Comparison of ENCODE assay signal across 19 cellular contexts in the genomic region with DNA sequence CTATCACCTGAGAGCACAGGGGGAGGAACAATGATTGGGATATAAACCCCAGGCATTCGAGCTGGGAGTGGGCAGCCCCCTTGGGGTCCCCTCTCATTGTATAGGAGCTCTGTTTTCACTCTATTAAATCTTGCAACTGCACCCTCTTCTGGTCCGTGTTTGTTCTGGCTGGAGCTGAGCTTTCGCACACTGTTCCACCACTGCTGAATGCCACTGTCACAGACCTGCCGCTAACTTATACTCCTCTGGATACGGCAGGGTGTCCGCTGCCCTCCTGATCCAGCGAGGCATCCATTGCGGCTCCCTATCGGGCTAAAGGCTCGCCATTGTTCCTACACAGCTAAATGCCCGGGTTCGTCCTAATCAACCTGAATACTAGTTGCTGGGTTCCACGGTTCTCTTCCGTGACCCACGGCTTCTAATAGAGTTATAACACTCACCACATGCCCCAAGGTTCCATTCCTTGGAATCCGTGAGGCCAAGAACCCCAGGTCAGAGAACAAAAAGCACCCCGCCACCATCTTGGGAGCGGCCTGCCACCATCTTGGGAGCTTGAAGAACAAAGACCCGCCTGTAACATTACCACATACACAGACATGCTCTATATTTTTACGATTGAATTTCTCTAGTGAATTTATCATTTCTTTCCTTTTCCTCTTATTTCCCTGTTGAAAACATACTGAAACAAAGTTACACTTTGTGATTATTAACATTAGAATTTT. TPM values are rescaled to one million over a fixed set of nuclear protein-coding genes. Genes with fewer than 3 reads are reported as not detected.
A peak's percentile ranks its signal among the peaks of the same experiment; 100 is the strongest.
DNase-seq lines count a peak whose midpoint lies in the region; ATAC-seq, FAIRE-seq and TF ChIP-seq lines count a peak whose summit lies in the region.
"Had no signal": no experiment of that assay in that cellular context is flagged by ENCODE, and none has a peak within 500 bp of the region (broad histone marks: within the 10 kb centered on the region; RNA-seq: fewer than 3 reads in every experiment).

No MANE protein-coding gene starts in this region.

- no peaks in the 10 kb centered on the region for H3K9me1 ChIP-seq in K562 (ENCODE audit: control insufficient read depth, insufficient read depth, low read length)

- FAIRE-seq in K562 (lab: Jason Lieb, UNC) (no peak), HepG2 (lab: Jason Lieb, UNC) (no peak), RCC 7860 (lab: Jason Lieb, UNC) (no peak)

- intact Hi-C loops in HCT116 (cut with micrococcal nuclease) (no loop called here), K562 (cut with micrococcal nuclease) (no loop called here), HepG2 (cut with micrococcal nuclease; ENCODE audit: unreplicated experiment) (no loop called here)

- RAD21 ChIA-PET in HCT116 (lab: Charles Lee; ENCODE audit: low non-redundant PET in 1 of 2, low total read pairs in 2 of 2, uncharacterized antibody in 2 of 2, unreplicated experiment in 2 of 2), result no interaction called here

- no peaks in the 10 kb centered on the region for H3K27me3 Mint-ChIP-seq in neural progenitor cell (ENCODE audit: insufficient read depth, low read depth)
- H3K27me3 Mint-ChIP-seq: B cell; CD4-positive, alpha-beta T cell; IgD-negative memory B cell had no signal

- no TSS peak for BruUV-seq in HCT116 (replicated peaks; lab: Mats Ljungman, UMichigan)
- no TSS peak for BruUV-seq in K562 (replicated peaks; lab: Mats Ljungman, UMichigan)
- no TSS peak for BruUV-seq in HepG2 (replicated peaks; lab: Mats Ljungman, UMichigan)

- TF ChIP-seq RAD21 in HCT116 (IDR thresholded peaks at IDR 0.05; ENCODE audit: low read depth) (no peak), K562 (CRISPR knock-in tag; conservative IDR thresholded peaks at IDR 0.05 in 1 of 2, IDR thresholded peaks at IDR 0.05 in 1 of 2) (no peak), HepG2 (CRISPR knock-in tag; IDR thresholded peaks at IDR 0.05) (no peak)

- peaks cover 4% of the 10 kb centered on the region for H3K36me3 Mint-ChIP-seq in neural progenitor cell

- POLR2A ChIA-PET in HCT116 (lab: Charles Lee) (no interaction called here), K562 (lab: Yijun Ruan, JAX) (interaction anchor here (3.0 kb wide), 1 partner anchor 8 kb away, joined by 21 read pairs; a partner anchor contains a TSS), HepG2 (lab: Yijun Ruan, JAX) (no interaction called here)

- no peak overlapping the region for H3K4me3 Mint-ChIP-seq in neural progenitor cell
- H3K4me3 Mint-ChIP-seq: B cell; CD4-positive, alpha-beta T cell; HFFc6; IgD-negative memory B cell had no signal

- TF ChIP-seq EP300 in K562 (IDR thresholded peaks at IDR 0.05; ENCODE audit: low read length) (no peak), HepG2 (IDR thresholded peaks at IDR 0.05; ENCODE audit: low read depth in 2 of 2, low read length in 2 of 2) (no peak), HepG2 (CRISPR knock-in tag; IDR thresholded peaks at IDR 0.05; ENCODE audit: borderline replicate concordance) (no peak)

- no peaks in the 10 kb centered on the region for H3K9me2 ChIP-seq in HCT116 (ENCODE audit: insufficient read depth)

- H3K27me3 ChIP-seq in HCT116 (ENCODE audit: insufficient read depth, low read length) (no peaks in the 10 kb centered on the region), K562 (ENCODE audit: control insufficient read depth in 2 of 2, insufficient read depth in 2 of 2, low read length in 2 of 2) (no peaks in the 10 kb centered on the region), neural progenitor cell (no peaks in the 10 kb centered on the region), HepG2 (ENCODE audit: control insufficient read depth in 1 of 2, insufficient read depth in 2 of 2, low read length in 2 of 2) (no peaks in the 10 kb centered on the region)

- no peak for TF ChIP-seq CTCF in HCT116 (IDR thresholded peaks at IDR 0.05 in 2 of 3, conservative IDR thresholded peaks at IDR 0.05 in 1 of 3; ENCODE audit: borderline replicate concordance in 1 of 3, insufficient read depth in 1 of 3, low read depth in 2 of 3, low read length in 2 of 3)
- TF ChIP-seq CTCF in K562 (IDR thresholded peaks at IDR 0.05 in 2 of 3, conservative IDR thresholded peaks at IDR 0.05 in 1 of 3; ENCODE audit: insufficient read depth in 2 of 3, low read depth in 1 of 3, low read length in 3 of 3), result no peak
- TF ChIP-seq CTCF in neural progenitor cell (IDR thresholded peaks at IDR 0.05), result peak; percentile 7
- TF ChIP-seq CTCF in HepG2 (CRISPR knock-in tag; IDR thresholded peaks at IDR 0.05), result no peak

- no peaks in the 10 kb centered on the region for H3K9me3 ChIP-seq in HCT116 (ENCODE audit: control insufficient read depth in 1 of 2, insufficient read depth in 1 of 2, low read depth in 1 of 2, low read length in 2 of 2)
- no peaks in the 10 kb centered on the region for H3K9me3 ChIP-seq in K562 (replicated peaks; ENCODE audit: control insufficient read depth, insufficient read depth, low read depth, low read length)
- H3K9me3 ChIP-seq in neural progenitor cell (ENCODE audit: low read depth), result no peaks in the 10 kb centered on the region
- H3K9me3 ChIP-seq in HepG2 (ENCODE audit: low read length), result no peaks in the 10 kb centered on the region
- H3K9me3 ChIP-seq: HAP-1 had no signal

- H3K4me1 ChIP-seq in HCT116 (ENCODE audit: control insufficient read depth in 1 of 2, insufficient read depth in 2 of 2, low read length in 2 of 2), result no peaks in the 10 kb centered on the region
- H3K4me1 ChIP-seq in K562 (replicated peaks in 1 of 2; ENCODE audit: control insufficient read depth in 2 of 2, insufficient read depth in 2 of 2, low read length in 2 of 2), result no peaks in the 10 kb centered on the region
- no peaks in the 10 kb centered on the region for H3K4me1 ChIP-seq in neural progenitor cell
- H3K4me1 ChIP-seq in HepG2 (ENCODE audit: insufficient read depth, low read length), result no peaks in the 10 kb centered on the region
- H3K4me1 ChIP-seq: HAP-1 had no signal

- 86% methylated on average over 20 of the region's 20 CpGs for WGBS in K562 (ENCODE audit: insufficient coverage, low coverage, missing lambda C conversion rate)
- WGBS in HepG2 (ENCODE audit: low lambda C conversion rate), result 96% methylated on average over 20 of the region's 20 CpGs

- peak; percentile 34 for ATAC-seq in HCT116
- ATAC-seq in K562, result peak; percentile 69
- no peak; the same call in 2 of the 3 replicates for ATAC-seq in HepG2
- no peak for ATAC-seq in HG03520 (IDR thresholded peaks at IDR 0.05; ENCODE audit: unreplicated experiment)

- no peak overlapping the region for H3K4me2 ChIP-seq in HCT116 (ENCODE audit: low read length)
- no peak overlapping the region for H3K4me2 ChIP-seq in K562 (ENCODE audit: insufficient read depth, low read length)
- H3K4me2 ChIP-seq in neural progenitor cell, result no peak overlapping the region
- no peak overlapping the region for H3K4me2 ChIP-seq in HepG2 (ENCODE audit: low read depth, low read length)
- H3K4me2 ChIP-seq: KMS-11 had no signal

- in situ Hi-C loops in K562 (cut with MboI) (no loop called here), HepG2 (cut with HindIII; ENCODE audit: extremely low pct_ligation_motif_present, low pct_unique_long_range_greater_than_20kb) (no loop called here)

- CTCF ChIA-PET in HCT116 (lab: Charles Lee), result interaction anchor here (0.7 kb wide), 1 partner anchor 20 kb away, joined by 3 read pairs; no protein-coding TSS in a partner anchor
- CTCF ChIA-PET in K562 (lab: Yijun Ruan, JAX; ENCODE audit: low intra/inter-chr PET ratio), result no interaction called here
- CTCF ChIA-PET in HepG2 (lab: Yijun Ruan, JAX; ENCODE audit: low intra/inter-chr PET ratio, low total read pairs), result no interaction called here

- no peak overlapping the region for H3K27ac Mint-ChIP-seq in neural progenitor cell
- H3K27ac Mint-ChIP-seq: B cell; CD4-positive, alpha-beta T cell; HFFc6; IgD-negative memory B cell had no signal

- H3K36me3 ChIP-seq in HCT116 (ENCODE audit: control insufficient read depth in 1 of 2, insufficient read depth in 2 of 2, low read length in 2 of 2) (no peaks in the 10 kb centered on the region; a peak in 1 of 4 replicates), K562 (ENCODE audit: control insufficient read depth, insufficient read depth, low read length) (peaks cover 18% of the 10 kb centered on the region; the same call in 1 of the 3 replicates), neural progenitor cell (peaks cover 18% of the 10 kb centered on the region), HepG2 (replicated peaks in 1 of 2; ENCODE audit: control insufficient read depth in 1 of 2, insufficient read depth in 2 of 2, low read length in 2 of 2) (peaks cover 0 to 2% of the 10 kb centered on the region in 2 experiments; a peak in 1 of 5 replicates)

- H3K79me2 ChIP-seq in HCT116 (ENCODE audit: insufficient read depth, low read length), result no peaks in the 10 kb centered on the region; the same call in 1 of the 2 replicates
- no peaks in the 10 kb centered on the region for H3K79me2 ChIP-seq in K562 (ENCODE audit: control insufficient read depth, insufficient read depth, low read length)
- peaks cover 24% of the 10 kb centered on the region for H3K79me2 ChIP-seq in neural progenitor cell (ENCODE audit: low read depth)
- no peaks in the 10 kb centered on the region for H3K79me2 ChIP-seq in HepG2 (ENCODE audit: insufficient read depth, low read length)

- H4K20me1 ChIP-seq in HCT116 (ENCODE audit: insufficient read depth) (no peaks in the 10 kb centered on the region), K562 (replicated peaks; ENCODE audit: control insufficient read depth, insufficient read depth, low read length) (no peaks in the 10 kb centered on the region), neural progenitor cell (ENCODE audit: low read depth) (no peaks in the 10 kb centered on the region), HepG2 (ENCODE audit: insufficient read depth, low read length) (no peaks in the 10 kb centered on the region)

- H3K4me3 ChIP-seq in HCT116 (replicated peaks in 1 of 2; ENCODE audit: low read depth in 1 of 2, low read length in 2 of 2) (no peak overlapping the region), K562 (no peak overlapping the region), neural progenitor cell (no peak overlapping the region), HepG2 (replicated peaks in 1 of 3; ENCODE audit: insufficient read depth in 1 of 3, low read depth in 2 of 3, low read length in 3 of 3) (no peak overlapping the region)
- H3K4me3 ChIP-seq: GM23248, HAP-1 had no signal

- H3K9ac ChIP-seq in HCT116 (ENCODE audit: low read length) (no peak overlapping the region), K562 (ENCODE audit: insufficient read depth in 1 of 2, low read depth in 2 of 2, low read length in 2 of 2) (no peak overlapping the region), neural progenitor cell (no peak overlapping the region), HepG2 (ENCODE audit: insufficient read depth, low read depth, low read length) (no peak overlapping the region)
- H3K9ac ChIP-seq: GM23248, KMS-11 had no signal

- H2AFZ ChIP-seq in HCT116 (ENCODE audit: low read depth, low read length, poor library complexity, severe bottlenecking), result no peak overlapping the region
- H2AFZ ChIP-seq in K562 (ENCODE audit: low read depth, low read length), result no peak overlapping the region
- H2AFZ ChIP-seq in neural progenitor cell (replicated peaks), result no peak overlapping the region
- H2AFZ ChIP-seq in HepG2 (ENCODE audit: low read length), result no peak overlapping the region
- H2AFZ ChIP-seq: GM23248 had no signal

- no peaks in the 10 kb centered on the region for H3F3A ChIP-seq in neural progenitor cell (ENCODE audit: low read depth)

- no peak overlapping the region for H3K27ac ChIP-seq in HCT116 (ENCODE audit: low read depth, low read length)
- H3K27ac ChIP-seq in K562 (ENCODE audit: extremely low read depth, low read depth, low read length), result no peak overlapping the region
- no peak overlapping the region for H3K27ac ChIP-seq in neural progenitor cell
- no peak overlapping the region for H3K27ac ChIP-seq in HepG2 (ENCODE audit: extremely low read length, insufficient read depth, low read length)
- H3K27ac ChIP-seq: GM23248, KMS-11 had no signal

- DNase-seq in ELF-1 (ENCODE audit: low read depth, low spot score) (peak; percentile 2), HCT116 (ENCODE audit: low read depth, low spot score) (no peak), K562 (ENCODE audit: extremely low read depth in 1 of 4, low spot score in 3 of 4) (no peak), neural progenitor cell (ENCODE audit: low spot score) (peak; percentile 4), HepG2 (ENCODE audit: low spot score) (no peak), RCC 7860 (ENCODE audit: low spot score) (no peak), glomerular visceral epithelial cell (ENCODE audit: extremely low spot score) (no peak)
- DNase-seq: C1 segment of cervical spinal cord; Calu3; CD4-positive, alpha-beta T cell; DMS153; DMS79 treated with DMSO at 0.1 percent for 48 hours; GM23248; HFFc6 had no signal

- H3K4me1 Mint-ChIP-seq in neural progenitor cell, result no peaks in the 10 kb centered on the region
- H3K4me1 Mint-ChIP-seq: B cell had no signal

- H3K9me3 Mint-ChIP-seq in neural progenitor cell, result no peaks in the 10 kb centered on the region
- H3K9me3 Mint-ChIP-seq: CD4-positive, alpha-beta T cell; HFFc6; IgD-negative memory B cell had no signal

- no peak for TF ChIP-seq POLR2A in HCT116 (IDR thresholded peaks at IDR 0.05; ENCODE audit: borderline replicate concordance, extremely low read depth, insufficient read depth, insufficient read length)
- TF ChIP-seq POLR2A in K562 (conservative IDR thresholded peaks at IDR 0.05), result 0 out of 2 replicates have a peak, but pooled peaks have one; percentile 23
- no peak for TF ChIP-seq POLR2A in HepG2 (IDR thresholded peaks at IDR 0.05; ENCODE audit: insufficient read depth in 1 of 2, low read depth in 2 of 2, low read length in 2 of 2)

RNA-seq across cellular contexts. Expression of a gene that starts 9.0 kb away (rescaled TPM):
- total RNA-seq in HCT116 (2021; ENCODE audit: unreplicated experiment) (64.5 TPM), K562 (2014; rRNA removed) (153 and 160 TPM in 2 replicates), K562 (2014; rRNA removed; fragmentation: Illumina TruSeq; extraction: Trizol) (146 and 157 TPM in 2 replicates), K562 (2015; rRNA removed; fragmentation: Illumina TruSeq; extraction: Trizol) (151 and 156 TPM in 2 replicates), K562 (2021) (119 and 122 TPM in 2 replicates), neural progenitor cell (ENCODE audit: low replicate concordance) (97.5 and 104 TPM in 2 replicates), HepG2 (2016; rRNA removed; fragmentation: Illumina TruSeq; extraction: Trizol) (121 and 166 TPM in 2 replicates)
- polyA plus RNA-seq in HCT116 (2012), result 52.9 and 79.2 TPM in 2 replicates
- 144 and 184 TPM in 2 replicates for total RNA-seq in K562 (2011; cell fraction: chromatin; rRNA removed; ENCODE audit: low replicate concordance)
- total RNA-seq in K562 (2011; cell fraction: nucleolus; rRNA removed), result 116 and 117 TPM in 2 replicates
- 103 and 128 TPM in 2 replicates for total RNA-seq in K562 (2011; cell fraction: nucleoplasm; rRNA removed)
- polyA plus RNA-seq in K562 (2011; rRNA removed) (144 and 162 TPM in 2 replicates), K562 (2014; fragmentation: Illumina TruSeq; extraction: Trizol) (170 and 180 TPM in 2 replicates), K562 (2014; fragmentation: Nextera tagmentation; extraction: Ambion mirVana) (100 to 1,000 TPM; 135 to 245 TPM), K562 (2014; rRNA removed) (188 and 196 TPM in 2 replicates), HepG2 (2011; rRNA removed) (19.2 and 27.3 TPM in 2 replicates)
- 112 and 113 TPM in 2 replicates for polyA plus RNA-seq in K562 (2011; cell fraction: cytosol; rRNA removed)
- polyA plus RNA-seq in K562 (2011; cell fraction: nucleus; rRNA removed), result 295 and 327 TPM in 2 replicates
- polyA plus RNA-seq in K562 (2012), result 101 and 143 TPM in 2 replicates
- 105 and 110 TPM in 2 replicates for polyA minus RNA-seq in K562 (2011; rRNA and poly(A)+ RNA removed)
- 35.6 and 46.7 TPM in 2 replicates for polyA minus RNA-seq in K562 (2011; cell fraction: cytosol; rRNA and poly(A)+ RNA removed)
- polyA minus RNA-seq in K562 (2011; cell fraction: nucleus; rRNA and poly(A)+ RNA removed), result 75.0 and 122 TPM in 2 replicates
- 12.2 and 14.3 TPM in 2 replicates for total RNA-seq in HepG2 (2016; cell fraction: cytosol; rRNA removed; fragmentation: Illumina TruSeq; extraction: Trizol; ENCODE audit: low read depth)
- 132 and 175 TPM in 2 replicates for total RNA-seq in HepG2 (2016; cell fraction: insoluble cytoplasmic fraction; rRNA removed; fragmentation: Illumina TruSeq; extraction: Trizol)
- total RNA-seq in HepG2 (2016; cell fraction: membrane; rRNA removed; fragmentation: Illumina TruSeq; extraction: Trizol), result 32.4 and 39.4 TPM in 2 replicates
- 72.9 and 78.8 TPM in 2 replicates for total RNA-seq in HepG2 (2016; cell fraction: nucleus; rRNA removed; fragmentation: Illumina TruSeq; extraction: Trizol)
- 14.3 and 22.5 TPM in 2 replicates for polyA plus RNA-seq in HepG2 (2011; cell fraction: cytosol; rRNA removed)
- 27.4 and 39.1 TPM in 2 replicates for polyA plus RNA-seq in HepG2 (2011; cell fraction: nucleus; rRNA removed)
- polyA plus RNA-seq in HepG2 (2012), result 9.7 and 29.4 TPM in 2 replicates
- 9.7 and 11.3 TPM in 2 replicates for polyA plus RNA-seq in HepG2 (2016; cell fraction: cytosol; fragmentation: Illumina TruSeq; extraction: Trizol; ENCODE audit: low read depth)
- 158 and 190 TPM in 2 replicates for polyA plus RNA-seq in HepG2 (2016; cell fraction: insoluble cytoplasmic fraction; fragmentation: Illumina TruSeq; extraction: Trizol; ENCODE audit: low read depth)
- polyA plus RNA-seq in HepG2 (2016; cell fraction: membrane; fragmentation: Illumina TruSeq; extraction: Trizol; ENCODE audit: low read depth), result 23.0 and 26.3 TPM in 2 replicates
- polyA plus RNA-seq in HepG2 (2016; cell fraction: nucleus; fragmentation: Illumina TruSeq; extraction: Trizol; ENCODE audit: insufficient read depth, low read depth), result 126 and 134 TPM in 2 replicates
- 8.1 and 66.6 TPM in 2 replicates for polyA minus RNA-seq in HepG2 (2011; rRNA and poly(A)+ RNA removed; ENCODE audit: low replicate concordance)
- polyA minus RNA-seq in HepG2 (2011; cell fraction: cytosol; rRNA and poly(A)+ RNA removed), result 6.3 and 10.3 TPM in 2 replicates
- polyA minus RNA-seq in HepG2 (2011; cell fraction: nucleus; rRNA and poly(A)+ RNA removed), result 17.3 and 23.2 TPM in 2 replicates

Comparison
In these comparisons a context has a peak if more than half of its experiments do, and no peak if none do; other contexts are left out.
1. DNase-seq: peak in ELF-1 (single experiment) and neural progenitor cell (single experiment); none in HCT116 (single experiment), K562 (0 of 4), HepG2 (single experiment), RCC 7860 (single experiment) and glomerular visceral epithelial cell (single experiment).
2. ATAC-seq: peak in HCT116 (single experiment) and K562 (single experiment); none in HepG2 (single experiment) and HG03520 (single experiment).